2 cellular contexts compared by ENCODE assay signal in the genomic region with DNA sequence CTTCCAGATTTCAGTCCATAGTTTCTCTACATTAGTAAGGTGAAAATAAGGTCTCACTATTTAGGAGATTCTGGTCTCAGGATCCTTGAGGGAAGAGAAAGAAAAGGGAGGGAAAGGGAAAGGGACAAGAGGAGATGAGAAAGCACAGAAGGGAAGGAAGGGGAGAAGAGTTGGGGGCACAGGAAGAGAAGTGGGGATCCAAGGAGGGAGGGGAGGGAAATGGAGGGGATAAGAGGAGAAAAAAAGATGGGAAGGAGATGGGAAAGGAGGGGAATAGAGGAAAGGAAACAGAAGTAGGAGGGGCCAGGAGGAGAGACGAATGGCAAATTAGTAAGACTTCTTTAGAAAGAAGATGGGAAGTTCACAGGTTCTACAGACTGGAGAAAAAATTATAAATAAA.
TF ChIP-seq lines count a peak whose summit lies in the region.

No MANE protein-coding gene starts in this region.

TF ChIP-seq in GM23338, 12 proteins besides CTCF, POLR2A, EP300 and RAD21:
- no peak for TF ChIP-seq CREB1 (CRISPR knock-in tag; IDR thresholded peaks at IDR 0.05; ENCODE audit: low read depth)

TF ChIP-seq in K562, 482 proteins besides CTCF, POLR2A, EP300 and RAD21:
- no peak for TF ChIP-seq U2AF2 (optimal IDR thresholded peaks at IDR 0.05; ENCODE audit: low read depth, low read length)
- TF ChIP-seq, protein P1, sequence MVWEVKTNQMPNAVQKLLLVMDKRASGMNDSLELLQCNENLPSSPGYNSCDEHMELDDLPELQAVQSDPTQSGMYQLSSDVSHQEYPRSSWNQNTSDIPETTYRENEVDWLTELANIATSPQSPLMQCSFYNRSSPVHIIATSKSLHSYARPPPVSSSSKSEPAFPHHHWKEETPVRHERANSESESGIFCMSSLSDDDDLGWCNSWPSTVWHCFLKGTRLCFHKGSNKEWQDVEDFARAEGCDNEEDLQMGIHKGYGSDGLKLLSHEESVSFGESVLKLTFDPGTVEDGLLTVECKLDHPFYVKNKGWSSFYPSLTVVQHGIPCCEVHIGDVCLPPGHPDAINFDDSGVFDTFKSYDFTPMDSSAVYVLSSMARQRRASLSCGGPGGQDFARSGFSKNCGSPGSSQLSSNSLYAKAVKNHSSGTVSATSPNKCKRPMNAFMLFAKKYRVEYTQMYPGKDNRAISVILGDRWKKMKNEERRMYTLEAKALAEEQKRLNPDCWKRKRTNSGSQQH (CRISPR knock-in tag; IDR thresholded peaks at IDR 0.05), result peak; percentile 67; the same call in 1 of the 2 replicates
- 0 out of 2 replicates have a peak, but pooled peaks have one; percentile 35 for TF ChIP-seq OTX1 (CRISPR knock-in tag; IDR thresholded peaks at IDR 0.05)
- TF ChIP-seq, protein P2, sequence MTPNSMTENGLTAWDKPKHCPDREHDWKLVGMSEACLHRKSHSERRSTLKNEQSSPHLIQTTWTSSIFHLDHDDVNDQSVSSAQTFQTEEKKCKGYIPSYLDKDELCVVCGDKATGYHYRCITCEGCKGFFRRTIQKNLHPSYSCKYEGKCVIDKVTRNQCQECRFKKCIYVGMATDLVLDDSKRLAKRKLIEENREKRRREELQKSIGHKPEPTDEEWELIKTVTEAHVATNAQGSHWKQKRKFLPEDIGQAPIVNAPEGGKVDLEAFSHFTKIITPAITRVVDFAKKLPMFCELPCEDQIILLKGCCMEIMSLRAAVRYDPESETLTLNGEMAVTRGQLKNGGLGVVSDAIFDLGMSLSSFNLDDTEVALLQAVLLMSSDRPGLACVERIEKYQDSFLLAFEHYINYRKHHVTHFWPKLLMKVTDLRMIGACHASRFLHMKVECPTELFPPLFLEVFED (CRISPR knock-in tag; conservative IDR thresholded peaks at IDR 0.05), result 0 out of 2 replicates have a peak, but pooled peaks have one; percentile 40
- TF ChIP-seq, protein P3, sequence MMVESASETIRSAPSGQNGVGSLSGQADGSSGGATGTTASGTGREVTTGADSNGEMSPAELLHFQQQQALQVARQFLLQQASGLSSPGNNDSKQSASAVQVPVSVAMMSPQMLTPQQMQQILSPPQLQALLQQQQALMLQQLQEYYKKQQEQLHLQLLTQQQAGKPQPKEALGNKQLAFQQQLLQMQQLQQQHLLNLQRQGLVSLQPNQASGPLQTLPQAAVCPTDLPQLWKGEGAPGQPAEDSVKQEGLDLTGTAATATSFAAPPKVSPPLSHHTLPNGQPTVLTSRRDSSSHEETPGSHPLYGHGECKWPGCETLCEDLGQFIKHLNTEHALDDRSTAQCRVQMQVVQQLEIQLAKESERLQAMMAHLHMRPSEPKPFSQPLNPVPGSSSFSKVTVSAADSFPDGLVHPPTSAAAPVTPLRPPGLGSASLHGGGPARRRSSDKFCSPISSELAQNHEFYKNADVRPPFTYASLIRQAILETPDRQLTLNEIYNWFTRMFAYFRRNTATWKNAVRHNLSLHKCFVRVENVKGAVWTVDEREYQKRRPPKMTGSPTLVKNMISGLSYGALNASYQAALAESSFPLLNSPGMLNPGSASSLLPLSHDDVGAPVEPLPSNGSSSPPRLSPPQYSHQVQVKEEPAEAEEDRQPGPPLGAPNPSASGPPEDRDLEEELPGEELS (CRISPR knock-in tag; IDR thresholded peaks at IDR 0.05; ENCODE audit: borderline replicate concordance), result no peak
- TF ChIP-seq, protein P4, sequence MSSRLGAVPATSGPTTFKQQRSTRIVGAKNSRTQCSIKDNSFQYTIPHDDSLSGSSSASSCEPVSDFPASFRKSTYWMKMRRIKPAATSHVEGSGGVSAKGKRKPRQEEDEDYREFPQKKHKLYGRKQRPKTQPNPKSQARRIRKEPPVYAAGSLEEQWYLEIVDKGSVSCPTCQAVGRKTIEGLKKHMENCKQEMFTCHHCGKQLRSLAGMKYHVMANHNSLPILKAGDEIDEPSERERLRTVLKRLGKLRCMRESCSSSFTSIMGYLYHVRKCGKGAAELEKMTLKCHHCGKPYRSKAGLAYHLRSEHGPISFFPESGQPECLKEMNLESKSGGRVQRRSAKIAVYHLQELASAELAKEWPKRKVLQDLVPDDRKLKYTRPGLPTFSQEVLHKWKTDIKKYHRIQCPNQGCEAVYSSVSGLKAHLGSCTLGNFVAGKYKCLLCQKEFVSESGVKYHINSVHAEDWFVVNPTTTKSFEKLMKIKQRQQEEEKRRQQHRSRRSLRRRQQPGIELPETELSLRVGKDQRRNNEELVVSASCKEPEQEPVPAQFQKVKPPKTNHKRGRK (tag; IDR thresholded peaks at IDR 0.05), result peak; percentile 86
- no peak for TF ChIP-seq HMG20A (CRISPR knock-in tag; conservative IDR thresholded peaks at IDR 0.05)
- no peak for TF ChIP-seq COPS2 (conservative IDR thresholded peaks at IDR 0.05)
- TF ChIP-seq ZNF644 (tag; IDR thresholded peaks at IDR 0.05; ENCODE audit: low read depth), result no peak
- TF ChIP-seq ZFP30 (CRISPR knock-in tag; IDR thresholded peaks at IDR 0.05; ENCODE audit: borderline replicate concordance), result no peak
